Comparison of ENCODE assay signal across 14 cellular contexts in genomic region chr6:39776581-39776980, GRCh38. TPM values are rescaled to one million over a fixed set of nuclear protein-coding genes. Genes with fewer than 3 reads are reported as not detected.
"Had no signal": no experiment of that assay in that cellular context is flagged by ENCODE, and none has a peak within 500 bp of the region (broad histone marks: within the 10 kb centered on the region; RNA-seq: fewer than 3 reads in every experiment).

No MANE protein-coding gene starts in this region.

- H3K36me3 ChIP-seq: colonic mucosa, heart right ventricle, left lung, lower lobe of right lung, ovary, right atrium auricular region, sigmoid colon had no signal

- H3K27ac ChIP-seq: colonic mucosa, left lung, lower lobe of right lung, ovary, right atrium auricular region had no signal

- H3K4me1 ChIP-seq: colonic mucosa, left lung, lower lobe of right lung had no signal

- H3K4me3 ChIP-seq: colonic mucosa, heart right ventricle, left lung, lower lobe of right lung, ovary, right atrium auricular region, sigmoid colon had no signal

- H3K27me3 ChIP-seq: colonic mucosa, dorsolateral prefrontal cortex, heart right ventricle, left lung, ovary, right atrium auricular region, sigmoid colon had no signal

- H3K9me3 ChIP-seq: colonic mucosa, heart right ventricle, left lung, lower lobe of right lung, ovary, sigmoid colon had no signal

- ATAC-seq: left lung; naive thymus-derived CD4-positive, alpha-beta T cell had no signal

- DNase-seq: colonic mucosa; dorsolateral prefrontal cortex; effector CD8-positive, alpha-beta T cell; heart right ventricle; left lung; lower lobe of right lung; naive thymus-derived CD4-positive, alpha-beta T cell; ovary; sigmoid colon; small intestine; stimulated activated CD4-positive, alpha-beta T cell treated with anti-CD3 and anti-CD28 coated beads, Interleukin-2, amount 100 ng/mL, for 48 hours; stimulated activated naive CD4-positive, alpha-beta T cell treated with Interleukin-2 at 50 U/mL for 16 hours had no signal

RNA-seq across cellular contexts. Expression of gene DAAM2, which starts 15.6 kb away (rescaled TPM):
- total RNA-seq: naive thymus-derived CD4-positive, alpha-beta T cell had no signal
- polyA plus RNA-seq: naive thymus-derived CD4-positive, alpha-beta T cell had no signal

RNA-seq across cellular contexts. Expression of gene KIF6, which starts 51.4 kb away (rescaled TPM):
- total RNA-seq: mononuclear cell; naive thymus-derived CD4-positive, alpha-beta T cell; right atrium auricular region had no signal
